ENCODE assay signal across 23 cellular contexts in genomic region chr22:37516456-37516855, GRCh38. TPM values are rescaled to one million over a fixed set of nuclear protein-coding genes. Genes with fewer than 3 reads are reported as not detected.
"Had no signal": no experiment of that assay in that cellular context is flagged by ENCODE, and none has a peak within 500 bp of the region (broad histone marks: within the 10 kb centered on the region; RNA-seq: fewer than 3 reads in every experiment).

No MANE protein-coding gene starts in this region.

- H3K36me3 Mint-ChIP-seq: activated CD4-positive, alpha-beta memory T cell treated with anti-CD3 and anti-CD28 coated beads for 36 hours; activated naive CD8-positive, alpha-beta T cell had no signal

- ATAC-seq: activated T-cell treated with anti-CD3 and anti-CD28 coated beads, Interleukin-2, amount 50 U/mL, for 4 hours; T-helper 17 cell had no signal

- H3K27me3 ChIP-seq: brain microvascular endothelial cell had no signal

- H3K27ac Mint-ChIP-seq: activated CD4-positive, alpha-beta memory T cell treated with anti-CD3 and anti-CD28 coated beads for 36 hours; activated CD4-positive, alpha-beta T cell treated with anti-CD3 and anti-CD28 coated beads, Interleukin-2, amount 10 ng/mL, durations not matched to agents 7 days and 5 days; activated naive CD4-positive, alpha-beta T cell treated with anti-CD3 and anti-CD28 coated beads for 36 hours; activated naive CD8-positive, alpha-beta T cell; T-helper 17 cell had no signal

- H3K4me3 Mint-ChIP-seq: activated CD4-positive, alpha-beta memory T cell treated with anti-CD3 and anti-CD28 coated beads for 36 hours; activated CD4-positive, alpha-beta T cell treated with anti-CD3 and anti-CD28 coated beads, Interleukin-2, amount 10 ng/mL, durations not matched to agents 7 days and 5 days; activated naive CD4-positive, alpha-beta T cell treated with anti-CD3 and anti-CD28 coated beads for 36 hours; activated naive CD8-positive, alpha-beta T cell; activated T-cell treated with anti-CD3 and anti-CD28 coated beads, Interleukin-2, amount 50 U/mL, for 4 hours; T-helper 17 cell had no signal

- FAIRE-seq: RCC 7860 had no signal

- H3K27ac ChIP-seq: brain microvascular endothelial cell had no signal

- H3K9me3 Mint-ChIP-seq: activated CD4-positive, alpha-beta memory T cell treated with anti-CD3 and anti-CD28 coated beads for 36 hours; activated CD4-positive, alpha-beta T cell treated with anti-CD3 and anti-CD28 coated beads, Interleukin-2, amount 10 ng/mL, durations not matched to agents 7 days and 5 days; activated naive CD4-positive, alpha-beta T cell treated with anti-CD3 and anti-CD28 coated beads for 36 hours; activated T-cell treated with anti-CD3 and anti-CD28 coated beads, Interleukin-2, amount 50 U/mL, for 4 hours had no signal

- DNase-seq: activated CD4-positive, alpha-beta memory T cell treated with anti-CD3 and anti-CD28 coated beads for 36 hours; activated CD4-positive, alpha-beta T cell treated with anti-CD3 and anti-CD28 coated beads, Interleukin-2, amount 10 ng/mL, durations not matched to agents 7 days and 5 days; activated CD4-positive, CD25-positive, alpha-beta regulatory T cell; activated CD8-positive, alpha-beta memory T cell treated with anti-CD3 and anti-CD28 coated beads for 24 hours; activated effector memory CD4-positive, alpha-beta T cell treated with anti-CD3 and anti-CD28 coated beads, Interleukin-2, amount 50 U/mL, for 16 hours; activated naive CD4-positive, alpha-beta T cell treated with anti-CD3 and anti-CD28 coated beads for 36 hours; activated T-cell treated with anti-CD3 and anti-CD28 coated beads, Interleukin-2, amount 50 U/mL, for 4 hours; amygdala; brain microvascular endothelial cell; cerebellar nuclear complex; Karpas-422; MM.1S; NCI-H1105; NCI-H1436; NCI-H1694 treated with DMSO at 0.1 percent for 48 hours; NCI-H2081; NCI-H510A treated with DMSO at 0.1 percent for 48 hours; NCI-H69; SIG-M5; T-helper 17 cell; T-helper 9 cell had no signal

RNA-seq across cellular contexts. Expression of gene CARD10, which starts 2.8 kb away (rescaled TPM):
- total RNA-seq: activated CD4-positive, alpha-beta T cell treated with anti-CD3 and anti-CD28 coated beads, Interleukin-2, amount 10 ng/mL, durations not matched to agents 7 days and 5 days; activated naive CD4-positive, alpha-beta T cell treated with anti-CD3 and anti-CD28 coated beads for 36 hours had no signal

RNA-seq across cellular contexts. Expression of gene CDC42EP1, which starts 43.8 kb away (rescaled TPM):
- total RNA-seq: T-helper 17 cell had no signal
